In the genomic region with DNA sequence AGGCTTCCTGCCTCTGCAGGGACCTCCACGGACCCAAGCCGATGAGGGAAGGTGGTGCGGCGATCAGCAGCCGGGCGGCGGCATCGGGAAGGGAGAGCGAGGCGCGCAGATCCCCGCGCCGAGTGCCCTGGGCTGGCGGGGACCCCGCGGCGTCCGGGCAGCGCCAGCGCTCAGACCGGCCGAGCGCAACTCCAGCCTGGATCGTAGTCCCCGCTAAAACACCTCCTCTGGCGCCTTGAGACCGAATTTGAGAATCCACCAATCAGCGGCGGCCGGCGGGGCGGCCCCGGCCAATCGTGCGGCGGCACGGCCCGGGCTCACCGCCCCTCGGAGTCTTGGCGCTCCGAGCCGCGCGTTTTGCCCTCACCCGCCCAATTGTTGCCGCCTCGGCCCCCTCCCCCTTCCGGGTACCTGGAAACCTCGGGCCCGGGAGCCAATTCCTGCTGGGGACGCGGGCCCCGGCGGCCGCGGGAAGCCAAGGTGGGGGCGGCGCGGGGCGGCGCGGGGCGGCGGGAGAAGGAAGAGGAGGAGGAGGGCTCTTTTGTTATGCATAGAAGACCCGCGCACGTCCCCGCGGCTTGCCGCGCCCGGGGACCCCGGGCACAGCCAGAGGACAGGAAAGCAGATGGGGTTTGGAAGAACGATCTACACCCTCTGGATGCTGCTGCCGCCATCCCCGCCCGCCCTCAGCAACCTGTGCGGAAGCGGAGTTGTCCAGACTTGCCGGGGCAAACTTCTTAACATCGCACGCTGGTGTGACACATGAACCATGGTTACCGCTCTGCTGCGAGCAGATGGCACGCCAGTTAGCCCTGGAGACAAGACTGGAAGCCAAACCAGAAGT, we compare ENCODE assay signal across 8 cellular contexts. TPM values are rescaled to one million over a fixed set of nuclear protein-coding genes. Genes with fewer than 3 reads are reported as not detected.
DNase-seq lines count a peak whose midpoint lies in the region; ATAC-seq, FAIRE-seq and TF ChIP-seq lines count a peak whose summit lies in the region.

A gene with protein sequence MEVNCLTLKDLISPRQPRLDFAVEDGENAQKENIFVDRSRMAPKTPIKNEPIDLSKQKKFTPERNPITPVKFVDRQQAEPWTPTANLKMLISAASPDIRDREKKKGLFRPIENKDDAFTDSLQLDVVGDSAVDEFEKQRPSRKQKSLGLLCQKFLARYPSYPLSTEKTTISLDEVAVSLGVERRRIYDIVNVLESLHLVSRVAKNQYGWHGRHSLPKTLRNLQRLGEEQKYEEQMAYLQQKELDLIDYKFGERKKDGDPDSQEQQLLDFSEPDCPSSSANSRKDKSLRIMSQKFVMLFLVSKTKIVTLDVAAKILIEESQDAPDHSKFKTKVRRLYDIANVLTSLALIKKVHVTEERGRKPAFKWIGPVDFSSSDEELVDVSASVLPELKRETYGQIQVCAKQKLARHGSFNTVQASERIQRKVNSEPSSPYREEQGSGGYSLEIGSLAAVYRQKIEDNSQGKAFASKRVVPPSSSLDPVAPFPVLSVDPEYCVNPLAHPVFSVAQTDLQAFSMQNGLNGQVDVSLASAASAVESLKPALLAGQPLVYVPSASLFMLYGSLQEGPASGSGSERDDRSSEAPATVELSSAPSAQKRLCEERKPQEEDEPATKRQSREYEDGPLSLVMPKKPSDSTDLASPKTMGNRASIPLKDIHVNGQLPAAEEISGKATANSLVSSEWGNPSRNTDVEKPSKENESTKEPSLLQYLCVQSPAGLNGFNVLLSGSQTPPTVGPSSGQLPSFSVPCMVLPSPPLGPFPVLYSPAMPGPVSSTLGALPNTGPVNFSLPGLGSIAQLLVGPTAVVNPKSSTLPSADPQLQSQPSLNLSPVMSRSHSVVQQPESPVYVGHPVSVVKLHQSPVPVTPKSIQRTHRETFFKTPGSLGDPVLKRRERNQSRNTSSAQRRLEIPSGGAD (minus strand): TSS at position 209 of the 844 bp plus-strand sequence. CDS start 934 bp downstream, outside the sequence.

- H3K4me1 Mint-ChIP-seq in activated CD4-positive, alpha-beta T cell treated with anti-CD3 and anti-CD28 coated beads, Interleukin-2, amount 10 ng/mL, durations not matched to agents 24 days and 14 days: peaks cover 34% of the 10 kb centered on the region

- H3K27ac Mint-ChIP-seq in activated CD4-positive, alpha-beta T cell treated with anti-CD3 and anti-CD28 coated beads, Interleukin-2, amount 10 ng/mL, durations not matched to agents 24 days and 14 days: peak within 1 kb of the TSS; percentile 80

- no peaks in the 10 kb centered on the region for H4K20me1 ChIP-seq in HepG2 (ENCODE audit: insufficient read depth, low read length)

- TF ChIP-seq RAD21 in HepG2 (CRISPR knock-in tag; IDR thresholded peaks at IDR 0.05): no peak

- FAIRE-seq in HepG2 (lab: Jason Lieb, UNC): no peak

- H3K27me3 Mint-ChIP-seq in activated CD4-positive, alpha-beta T cell treated with anti-CD3 and anti-CD28 coated beads, Interleukin-2, amount 10 ng/mL, durations not matched to agents 24 days and 14 days: peaks cover 16% of the 10 kb centered on the region

- peak; percentile 56 to 66; a peak in 3 of 4 replicates for TF ChIP-seq POLR2A in HepG2 (IDR thresholded peaks at IDR 0.05; ENCODE audit: insufficient read depth in 1 of 2, low read depth in 2 of 2, low read length in 2 of 2)

- no peak for TF ChIP-seq EP300 in HepG2 (IDR thresholded peaks at IDR 0.05; ENCODE audit: low read depth in 2 of 2, low read length in 2 of 2)
- TF ChIP-seq EP300 in HepG2 (CRISPR knock-in tag; IDR thresholded peaks at IDR 0.05; ENCODE audit: borderline replicate concordance): no peak

- TSS peak; percentile 87 for BruUV-seq in HepG2 (replicated peaks; lab: Mats Ljungman, UMichigan)

- peak within 1 kb of the TSS; percentile 46 for H2AFZ ChIP-seq in HepG2 (ENCODE audit: low read length)

- peak within 1 kb of the TSS; percentile 59 to 87 (median 82) for H3K4me3 ChIP-seq in HepG2 (replicated peaks in 1 of 3; ENCODE audit: insufficient read depth in 1 of 3, low read depth in 2 of 3, low read length in 3 of 3)

- ATAC-seq in GM19372 (IDR thresholded peaks at IDR 0.05; ENCODE audit: low read depth, unreplicated experiment) (peak; percentile 51), HG03520 (IDR thresholded peaks at IDR 0.05; ENCODE audit: unreplicated experiment) (peak; percentile 54), HepG2 (peak; percentile 99)

- H3K4me1 ChIP-seq in HepG2 (ENCODE audit: insufficient read depth, low read length): peaks cover 24% of the 10 kb centered on the region

- H3K27me3 ChIP-seq in HepG2 (ENCODE audit: control insufficient read depth in 1 of 2, insufficient read depth in 2 of 2, low read length in 2 of 2): no peaks in the 10 kb centered on the region; a peak in 1 of 5 replicates

- peak within 1 kb of the TSS; percentile 90 for H3K4me3 Mint-ChIP-seq in activated CD4-positive, alpha-beta T cell treated with anti-CD3 and anti-CD28 coated beads, Interleukin-2, amount 10 ng/mL, durations not matched to agents 24 days and 14 days

- H3K4me2 ChIP-seq in HepG2 (ENCODE audit: low read depth, low read length): peak within 1 kb of the TSS; percentile 79

- 4% methylated on average over 13 of the region's 87 CpGs for WGBS in HepG2 (ENCODE audit: low lambda C conversion rate)

- H3K9me3 Mint-ChIP-seq in activated CD4-positive, alpha-beta T cell treated with anti-CD3 and anti-CD28 coated beads, Interleukin-2, amount 10 ng/mL, durations not matched to agents 24 days and 14 days: no peaks in the 10 kb centered on the region

- peaks cover 26% of the 10 kb centered on the region for H3K36me3 Mint-ChIP-seq in activated CD4-positive, alpha-beta T cell treated with anti-CD3 and anti-CD28 coated beads, Interleukin-2, amount 10 ng/mL, durations not matched to agents 24 days and 14 days (ENCODE audit: low read depth)

- CTCF ChIA-PET in HepG2 (lab: Yijun Ruan, JAX; ENCODE audit: low intra/inter-chr PET ratio, low total read pairs): no interaction called here

- H3K36me3 ChIP-seq in HepG2 (replicated peaks in 1 of 2; ENCODE audit: control insufficient read depth in 1 of 2, insufficient read depth in 2 of 2, low read length in 2 of 2): 0 out of 5 replicates have a peak, but pooled peaks cover 0 to 2% of the 10 kb centered on the region in 2 experiments

- in situ Hi-C loops in HepG2 (cut with HindIII; ENCODE audit: extremely low pct_ligation_motif_present, low pct_unique_long_range_greater_than_20kb): no loop called here

- POLR2A ChIA-PET in HepG2 (lab: Yijun Ruan, JAX): no interaction called here

- H3K79me2 ChIP-seq in HepG2 (ENCODE audit: insufficient read depth, low read length): peaks cover 2% of the 10 kb centered on the region

- DNase-seq in NCI-H526 (lab: John Stamatoyannopoulos, UW): peak; percentile 85 to 98
- DNase-seq in activated CD4-positive, alpha-beta T cell treated with anti-CD3 and anti-CD28 coated beads, Interleukin-2, amount 10 ng/mL, durations not matched to agents 24 days and 14 days: peak; percentile 97
- DNase-seq in dermis blood vessel endothelial cell: peak; percentile 95
- DNase-seq in HepG2 (ENCODE audit: low spot score): peak; percentile 82
- DNase-seq in stimulated activated CD4-positive, alpha-beta T cell treated with anti-CD3 and anti-CD28 coated beads, Interleukin-2, amount 100 ng/mL, for 48 hours: peak; percentile 82 to 83

- peak within 1 kb of the TSS; percentile 60 for H3K9ac ChIP-seq in HepG2 (ENCODE audit: insufficient read depth, low read depth, low read length)

- H3K27ac ChIP-seq in C4-2B: peak within 1 kb of the TSS; percentile 90
- peak within 1 kb of the TSS; percentile 39 for H3K27ac ChIP-seq in HepG2 (ENCODE audit: extremely low read length, insufficient read depth, low read length)

- intact Hi-C loops in activated CD4-positive, alpha-beta T cell treated with anti-CD3 and anti-CD28 coated beads, Interleukin-2, amount 10 ng/mL, durations not matched to agents 24 days and 14 days (cut with micrococcal nuclease): loop anchor here (1.0 to 5.0 kb wide), 3 partner anchors 17 to 506 kb away; a partner anchor contains a TSS
- intact Hi-C loops in HepG2 (cut with micrococcal nuclease; ENCODE audit: unreplicated experiment): loop anchor here (1.0 kb wide), 1 partner anchor 259 kb away; no protein-coding TSS in a partner anchor

- H3K9me3 ChIP-seq in HepG2 (ENCODE audit: low read length): no peaks in the 10 kb centered on the region

- TF ChIP-seq CTCF in C4-2B (conservative IDR thresholded peaks at IDR 0.05): no peak
- TF ChIP-seq CTCF in HepG2 (CRISPR knock-in tag; IDR thresholded peaks at IDR 0.05): no peak

TF ChIP-seq in HepG2, 621 proteins besides CTCF, POLR2A, EP300 and RAD21 (continues in another document):
- TF ChIP-seq SRSF4 (IDR thresholded peaks at IDR 0.05; ENCODE audit: low read depth, low read length, poor library complexity, severe bottlenecking) (no peak), FOXK1 (CRISPR knock-in tag; IDR thresholded peaks at IDR 0.05; ENCODE audit: borderline replicate concordance, low read depth) (no peak)

RNA-seq across cellular contexts. Expression of the gene that starts here (rescaled TPM):
- 16.8 and 20.0 TPM in 2 replicates for total RNA-seq in activated CD4-positive, alpha-beta T cell treated with anti-CD3 and anti-CD28 coated beads, Interleukin-2, amount 10 ng/mL, durations not matched to agents 24 days and 14 days
- total RNA-seq in dermis blood vessel endothelial cell (7.3 and 13.4 TPM in 2 replicates), HepG2 (2016; rRNA removed; fragmentation: Illumina TruSeq; extraction: Trizol) (7.3 and 9.1 TPM in 2 replicates)
- total RNA-seq in HepG2 (2016; cell fraction: cytosol; rRNA removed; fragmentation: Illumina TruSeq; extraction: Trizol; ENCODE audit: low read depth): 0.88 and 1.0 TPM in 2 replicates
- 7.3 and 8.5 TPM in 2 replicates for total RNA-seq in HepG2 (2016; cell fraction: insoluble cytoplasmic fraction; rRNA removed; fragmentation: Illumina TruSeq; extraction: Trizol)
- total RNA-seq in HepG2 (2016; cell fraction: membrane; rRNA removed; fragmentation: Illumina TruSeq; extraction: Trizol): 2.5 and 3.6 TPM in 2 replicates
- total RNA-seq in HepG2 (2016; cell fraction: nucleus; rRNA removed; fragmentation: Illumina TruSeq; extraction: Trizol): 9.1 and 13.5 TPM in 2 replicates
- polyA plus RNA-seq in HepG2 (2011; rRNA removed): 1.1 and 1.7 TPM in 2 replicates
- 0.82 and 0.83 TPM in 2 replicates for polyA plus RNA-seq in HepG2 (2011; cell fraction: cytosol; rRNA removed)
- polyA plus RNA-seq in HepG2 (2011; cell fraction: nucleus; rRNA removed): 2.6 and 3.6 TPM in 2 replicates
- 0.63 and 1.6 TPM in 2 replicates for polyA plus RNA-seq in HepG2 (2012)
- polyA plus RNA-seq in HepG2 (2016; cell fraction: cytosol; fragmentation: Illumina TruSeq; extraction: Trizol; ENCODE audit: low read depth): 0.17 and 0.53 TPM in 2 replicates
- 6.4 and 6.9 TPM in 2 replicates for polyA plus RNA-seq in HepG2 (2016; cell fraction: insoluble cytoplasmic fraction; fragmentation: Illumina TruSeq; extraction: Trizol; ENCODE audit: low read depth)
- polyA plus RNA-seq in HepG2 (2016; cell fraction: membrane; fragmentation: Illumina TruSeq; extraction: Trizol; ENCODE audit: low read depth): 0.88 and 0.95 TPM in 2 replicates
- 7.4 and 7.5 TPM in 2 replicates for polyA plus RNA-seq in HepG2 (2016; cell fraction: nucleus; fragmentation: Illumina TruSeq; extraction: Trizol; ENCODE audit: insufficient read depth, low read depth)
- polyA minus RNA-seq in HepG2 (2011; rRNA and poly(A)+ RNA removed; ENCODE audit: low replicate concordance): 2.2 and 11.3 TPM in 2 replicates
- polyA minus RNA-seq in HepG2 (2011; cell fraction: cytosol; rRNA and poly(A)+ RNA removed): 1.3 and 2.4 TPM in 2 replicates
- polyA minus RNA-seq in HepG2 (2011; cell fraction: nucleus; rRNA and poly(A)+ RNA removed): 8.6 and 10.4 TPM in 2 replicates

Comparison
In these comparisons a context has a peak if more than half of its experiments do, and no peak if none do; other contexts are left out.
1. Peak in every context shown above with its lines: DNase-seq, ATAC-seq, H3K4me3 ChIP-seq and H3K27ac ChIP-seq.